In genomic region chr6:127514396-127515227, GRCh38 we compare ENCODE assay signal across 8 cellular contexts. TPM values are rescaled to one million over a fixed set of nuclear protein-coding genes. Genes with fewer than 3 reads are reported as not detected.
DNase-seq lines count a peak whose midpoint lies in the region; ATAC-seq and TF ChIP-seq lines count a peak whose summit lies in the region.

No MANE protein-coding gene starts in this region.

- H3K4me3 ChIP-seq in adrenal gland (peak overlapping the region in 2 of 4 donors; percentile 41 to 63), hepatocyte (peak overlapping the region; percentile 79)

- peak in 1 of 2 donors; percentile 14 for TF ChIP-seq POLR2A in adrenal gland (IDR thresholded peaks at IDR 0.05)

- H3K4me1 ChIP-seq in adrenal gland (replicated peaks in 1 of 2) (peaks cover 11 to 17% of the 10 kb centered on the region in 2 donors), hepatocyte (ENCODE audit: insufficient read depth) (peaks cover 10% of the 10 kb centered on the region)

- no peaks in the 10 kb centered on the region for H4K20me1 ChIP-seq in hepatocyte (ENCODE audit: insufficient read depth, poor library complexity, severe bottlenecking)

- H3K27me3 ChIP-seq in adrenal gland (peaks cover 3% of the 10 kb centered on the region), hepatocyte (peaks cover 82% of the 10 kb centered on the region)

- intact Hi-C loops in adrenal gland (cut with DNase I), result loop anchor here in 1 of 2 donors (5.0 kb wide), 1 partner anchor 42 kb away; no protein-coding TSS in a partner anchor

- H3K27ac ChIP-seq in adrenal gland (no peak overlapping the region), hepatocyte (no peak overlapping the region)

- H3K79me2 ChIP-seq in hepatocyte, result no peaks in the 10 kb centered on the region

- no peaks in the 10 kb centered on the region for H3K9me2 ChIP-seq in hepatocyte (replicated peaks; ENCODE audit: insufficient read depth)

- DNase-seq in CD1c-positive myeloid dendritic cell (ENCODE audit: extremely low spot score) (peak; percentile 42), NCI-H2171 (lab: John Stamatoyannopoulos, UW) (peak; percentile 11), adrenal gland (peak; percentile 45 to 76 (median 58)), hepatocyte (ENCODE audit: low spot score) (peak; percentile 42), retina (peak; percentile 74), DMS 273 (lab: John Stamatoyannopoulos, UW; ENCODE audit: unreplicated experiment) (no peak)

- TF ChIP-seq CTCF in adrenal gland (IDR thresholded peaks at IDR 0.05) (no peak), hepatocyte (IDR thresholded peaks at IDR 0.05; ENCODE audit: poor library complexity) (no peak)

- H2AFZ ChIP-seq in hepatocyte, result no peak overlapping the region

- WGBS in adrenal gland, 4 donors, result 9 to 13% (median 11%) methylated on average over 22 to 40 of the region's 40 CpGs
- 8% methylated on average over 39 of the region's 40 CpGs for whole genome bisulfite sequencing in hepatocyte (ENCODE audit: low lambda C conversion rate, missing lambda C conversion rate)

- H3K9me3 ChIP-seq in adrenal gland (replicated peaks in 1 of 3), result no peaks in the 10 kb centered on the region
- H3K9me3 ChIP-seq in hepatocyte (ENCODE audit: low read depth), result no peaks in the 10 kb centered on the region

- H3K4me2 ChIP-seq in hepatocyte, result peak overlapping the region; percentile 97

- H3K36me3 ChIP-seq in adrenal gland (replicated peaks in 1 of 2) (no peaks in the 10 kb centered on the region), hepatocyte (replicated peaks; ENCODE audit: insufficient read depth, low read depth) (no peaks in the 10 kb centered on the region)

- no peak for ATAC-seq in HG03432 (IDR thresholded peaks at IDR 0.05; ENCODE audit: unreplicated experiment)
- no peak for ATAC-seq in HG03565 (IDR thresholded peaks at IDR 0.05; ENCODE audit: unreplicated experiment)

RNA-seq across cellular contexts. Expression of gene KIAA0408, which starts 55.4 kb away (rescaled TPM):
- 1 to 10 TPM in 7 of 8 donors, under 1 TPM in 1; 0.18 to 3.9 (median 1.8) TPM for total RNA-seq in adrenal gland
- polyA plus RNA-seq in adrenal gland, result 1 to 10 TPM; 2.9 to 8.6 (median 3.1) TPM
- total RNA-seq in hepatocyte, result 6.4 and 7.4 TPM in 2 replicates
- 1.8 and 2.1 TPM in 2 replicates for polyA plus RNA-seq in hepatocyte
